Comparison of ENCODE assay signal across 8 cellular contexts in the genomic region with DNA sequence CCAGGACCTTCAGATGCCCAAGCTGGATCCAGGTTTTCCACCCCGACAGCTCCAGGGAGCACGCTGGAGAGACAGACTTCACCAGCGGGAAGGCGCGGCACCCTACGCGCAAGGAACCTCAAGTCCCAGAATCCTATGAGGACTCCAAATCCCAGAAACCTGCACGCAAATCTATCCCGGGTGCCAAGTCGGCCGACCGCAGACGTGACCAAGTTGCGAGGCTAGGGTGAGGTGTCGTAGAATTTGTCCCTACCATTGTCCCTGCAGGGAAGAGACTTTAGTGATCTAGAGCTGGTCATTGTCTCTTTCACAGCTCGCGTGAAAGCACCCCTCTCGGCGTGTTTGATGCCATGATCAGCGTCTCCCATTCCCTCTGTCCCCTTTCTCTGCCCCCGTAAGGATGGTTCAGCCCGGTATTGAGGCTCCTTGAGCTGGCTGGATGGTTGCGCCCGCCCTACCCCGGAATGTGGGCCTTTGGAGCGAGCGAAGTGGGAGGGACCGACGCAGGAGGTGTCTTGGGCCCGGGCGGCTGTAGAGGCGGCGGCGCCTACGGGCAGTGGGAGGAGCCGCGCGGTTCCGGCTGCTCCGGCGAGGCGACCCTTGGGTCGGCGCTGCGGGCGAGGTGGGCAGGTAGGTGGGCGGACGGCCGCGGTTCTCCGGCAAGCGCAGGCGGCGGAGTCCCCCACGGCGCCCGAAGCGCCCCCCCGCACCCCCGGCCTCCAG. TPM values are rescaled to one million over a fixed set of nuclear protein-coding genes. Genes with fewer than 3 reads are reported as not detected.
DNase-seq lines count a peak whose midpoint lies in the region; ATAC-seq and TF ChIP-seq lines count a peak whose summit lies in the region.

TSS of gene PRKCI (plus strand) at position 501 of the 723 bp plus-strand sequence. CDS start 246 bp downstream, outside the sequence.

- H3K36me3 Mint-ChIP-seq in activated naive CD4-positive, alpha-beta T cell treated with anti-CD3 and anti-CD28 coated beads, Interleukin-2, amount 50 U/mL, for 24 hours, result no peaks in the 10 kb centered on the region

- peak within 1 kb of the TSS; percentile 93 for H3K27ac ChIP-seq in suprapubic skin

- peak; percentile 87 for DNase-seq in GM04503 (ENCODE audit: low read depth)
- DNase-seq in HFF-Myc (ENCODE audit: extremely low read depth, low read depth), result peak; percentile 92
- DNase-seq in NB4 (ENCODE audit: low read depth), result peak; percentile 96
- peak; percentile 95 for DNase-seq in globus pallidus (ENCODE audit: low spot score)
- peak; percentile 57 to 97 (median 92) for DNase-seq in nucleus accumbens (lab: John Stamatoyannopoulos, UW)
- peak; percentile 95 to 96 for DNase-seq in suprapubic skin (ENCODE audit: low spot score in 2 of 2)

- TF ChIP-seq POLR2A in NB4 (IDR thresholded peaks at IDR 0.05; ENCODE audit: extremely low read depth, insufficient read length) (peak; percentile 69), suprapubic skin (IDR thresholded peaks at IDR 0.05) (peak in 1 of 2 donors; percentile 62)

- no peaks in the 10 kb centered on the region for H3K27me3 Mint-ChIP-seq in activated naive CD4-positive, alpha-beta T cell treated with anti-CD3 and anti-CD28 coated beads, Interleukin-2, amount 50 U/mL, for 24 hours

- TF ChIP-seq CTCF in HFF-Myc (IDR thresholded peaks at IDR 0.05; ENCODE audit: low read depth, low read length, missing control alignments), result no peak
- no peak for TF ChIP-seq CTCF in NB4 (IDR thresholded peaks at IDR 0.05; ENCODE audit: low read depth, low read length)
- TF ChIP-seq CTCF in suprapubic skin (IDR thresholded peaks at IDR 0.05), result no peak

- no peaks in the 10 kb centered on the region for H3K9me3 Mint-ChIP-seq in activated naive CD4-positive, alpha-beta T cell treated with anti-CD3 and anti-CD28 coated beads, Interleukin-2, amount 50 U/mL, for 24 hours

- ATAC-seq in SK-N-SH treated with all-trans-retinoic acid at 6 μM for 48 hours, result peak; percentile 97

- H3K4me3 Mint-ChIP-seq in activated naive CD4-positive, alpha-beta T cell treated with anti-CD3 and anti-CD28 coated beads, Interleukin-2, amount 50 U/mL, for 24 hours, result peak within 1 kb of the TSS; percentile 93

- no peaks in the 10 kb centered on the region for H3K27me3 ChIP-seq in suprapubic skin

- peaks cover 42% of the 10 kb centered on the region for H3K4me1 Mint-ChIP-seq in activated naive CD4-positive, alpha-beta T cell treated with anti-CD3 and anti-CD28 coated beads, Interleukin-2, amount 50 U/mL, for 24 hours

- no peak for TF ChIP-seq EP300 in suprapubic skin (IDR thresholded peaks at IDR 0.05)

- H3K4me1 ChIP-seq in suprapubic skin, result peaks cover 12% of the 10 kb centered on the region

- under 1% methylated on average over 30 of the region's 60 CpGs for WGBS in suprapubic skin

- H3K9me3 ChIP-seq in suprapubic skin, result no peaks in the 10 kb centered on the region

- H3K4me3 ChIP-seq in HFF-Myc (replicated peaks; ENCODE audit: low read depth, low read length) (peak within 1 kb of the TSS; percentile 78), NB4 (ENCODE audit: low read depth, low read length) (peak within 1 kb of the TSS; percentile 89), suprapubic skin (peak within 1 kb of the TSS; percentile 96)

- H3K36me3 ChIP-seq in suprapubic skin, result no peaks in the 10 kb centered on the region

- peak within 1 kb of the TSS; percentile 97 for H3K27ac Mint-ChIP-seq in activated naive CD4-positive, alpha-beta T cell treated with anti-CD3 and anti-CD28 coated beads, Interleukin-2, amount 50 U/mL, for 24 hours

TF ChIP-seq in SK-N-SH treated with all-trans-retinoic acid at 6 μM for 48 hours, 23 proteins besides CTCF, POLR2A, EP300 and RAD21:
- TF ChIP-seq, protein P1, sequence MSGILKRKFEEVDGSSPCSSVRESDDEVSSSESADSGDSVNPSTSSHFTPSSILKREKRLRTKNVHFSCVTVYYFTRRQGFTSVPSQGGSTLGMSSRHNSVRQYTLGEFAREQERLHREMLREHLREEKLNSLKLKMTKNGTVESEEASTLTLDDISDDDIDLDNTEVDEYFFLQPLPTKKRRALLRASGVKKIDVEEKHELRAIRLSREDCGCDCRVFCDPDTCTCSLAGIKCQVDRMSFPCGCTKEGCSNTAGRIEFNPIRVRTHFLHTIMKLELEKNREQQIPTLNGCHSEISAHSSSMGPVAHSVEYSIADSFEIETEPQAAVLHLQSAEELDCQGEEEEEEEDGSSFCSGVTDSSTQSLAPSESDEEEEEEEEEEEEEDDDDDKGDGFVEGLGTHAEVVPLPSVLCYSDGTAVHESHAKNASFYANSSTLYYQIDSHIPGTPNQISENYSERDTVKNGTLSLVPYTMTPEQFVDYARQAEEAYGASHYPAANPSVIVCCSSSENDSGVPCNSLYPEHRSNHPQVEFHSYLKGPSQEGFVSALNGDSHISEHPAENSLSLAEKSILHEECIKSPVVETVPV (CRISPR knock-in tag; IDR thresholded peaks at IDR 0.05), result no peak
- no peak for TF ChIP-seq ZC3H10 (CRISPR knock-in tag; IDR thresholded peaks at IDR 0.05)
- TF ChIP-seq, protein P2, sequence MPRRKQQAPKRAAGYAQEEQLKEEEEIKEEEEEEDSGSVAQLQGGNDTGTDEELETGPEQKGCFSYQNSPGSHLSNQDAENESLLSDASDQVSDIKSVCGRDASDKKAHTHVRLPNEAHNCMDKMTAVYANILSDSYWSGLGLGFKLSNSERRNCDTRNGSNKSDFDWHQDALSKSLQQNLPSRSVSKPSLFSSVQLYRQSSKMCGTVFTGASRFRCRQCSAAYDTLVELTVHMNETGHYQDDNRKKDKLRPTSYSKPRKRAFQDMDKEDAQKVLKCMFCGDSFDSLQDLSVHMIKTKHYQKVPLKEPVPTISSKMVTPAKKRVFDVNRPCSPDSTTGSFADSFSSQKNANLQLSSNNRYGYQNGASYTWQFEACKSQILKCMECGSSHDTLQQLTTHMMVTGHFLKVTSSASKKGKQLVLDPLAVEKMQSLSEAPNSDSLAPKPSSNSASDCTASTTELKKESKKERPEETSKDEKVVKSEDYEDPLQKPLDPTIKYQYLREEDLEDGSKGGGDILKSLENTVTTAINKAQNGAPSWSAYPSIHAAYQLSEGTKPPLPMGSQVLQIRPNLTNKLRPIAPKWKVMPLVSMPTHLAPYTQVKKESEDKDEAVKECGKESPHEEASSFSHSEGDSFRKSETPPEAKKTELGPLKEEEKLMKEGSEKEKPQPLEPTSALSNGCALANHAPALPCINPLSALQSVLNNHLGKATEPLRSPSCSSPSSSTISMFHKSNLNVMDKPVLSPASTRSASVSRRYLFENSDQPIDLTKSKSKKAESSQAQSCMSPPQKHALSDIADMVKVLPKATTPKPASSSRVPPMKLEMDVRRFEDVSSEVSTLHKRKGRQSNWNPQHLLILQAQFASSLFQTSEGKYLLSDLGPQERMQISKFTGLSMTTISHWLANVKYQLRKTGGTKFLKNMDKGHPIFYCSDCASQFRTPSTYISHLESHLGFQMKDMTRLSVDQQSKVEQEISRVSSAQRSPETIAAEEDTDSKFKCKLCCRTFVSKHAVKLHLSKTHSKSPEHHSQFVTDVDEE (CRISPR knock-in tag; IDR thresholded peaks at IDR 0.05), result no peak
- no peak for TF ChIP-seq ZNF8 (CRISPR knock-in tag; IDR thresholded peaks at IDR 0.05)
- TF ChIP-seq, protein P3, sequence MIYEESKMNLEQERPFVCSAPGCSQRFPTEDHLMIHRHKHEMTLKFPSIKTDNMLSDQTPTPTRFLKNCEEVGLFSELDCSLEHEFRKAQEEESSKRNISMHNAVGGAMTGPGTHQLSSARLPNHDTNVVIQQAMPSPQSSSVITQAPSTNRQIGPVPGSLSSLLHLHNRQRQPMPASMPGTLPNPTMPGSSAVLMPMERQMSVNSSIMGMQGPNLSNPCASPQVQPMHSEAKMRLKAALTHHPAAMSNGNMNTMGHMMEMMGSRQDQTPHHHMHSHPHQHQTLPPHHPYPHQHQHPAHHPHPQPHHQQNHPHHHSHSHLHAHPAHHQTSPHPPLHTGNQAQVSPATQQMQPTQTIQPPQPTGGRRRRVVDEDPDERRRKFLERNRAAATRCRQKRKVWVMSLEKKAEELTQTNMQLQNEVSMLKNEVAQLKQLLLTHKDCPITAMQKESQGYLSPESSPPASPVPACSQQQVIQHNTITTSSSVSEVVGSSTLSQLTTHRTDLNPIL (CRISPR knock-in tag; IDR thresholded peaks at IDR 0.05; ENCODE audit: low read depth), result no peak
- no peak for TF ChIP-seq ARNTL (CRISPR knock-in tag; IDR thresholded peaks at IDR 0.05; ENCODE audit: borderline replicate concordance, low read depth)
- TF ChIP-seq ISL1 (CRISPR knock-in tag; IDR thresholded peaks at IDR 0.05), result no peak
- TF ChIP-seq RARB (CRISPR knock-in tag; IDR thresholded peaks at IDR 0.05), result no peak
- TF ChIP-seq, protein P4, sequence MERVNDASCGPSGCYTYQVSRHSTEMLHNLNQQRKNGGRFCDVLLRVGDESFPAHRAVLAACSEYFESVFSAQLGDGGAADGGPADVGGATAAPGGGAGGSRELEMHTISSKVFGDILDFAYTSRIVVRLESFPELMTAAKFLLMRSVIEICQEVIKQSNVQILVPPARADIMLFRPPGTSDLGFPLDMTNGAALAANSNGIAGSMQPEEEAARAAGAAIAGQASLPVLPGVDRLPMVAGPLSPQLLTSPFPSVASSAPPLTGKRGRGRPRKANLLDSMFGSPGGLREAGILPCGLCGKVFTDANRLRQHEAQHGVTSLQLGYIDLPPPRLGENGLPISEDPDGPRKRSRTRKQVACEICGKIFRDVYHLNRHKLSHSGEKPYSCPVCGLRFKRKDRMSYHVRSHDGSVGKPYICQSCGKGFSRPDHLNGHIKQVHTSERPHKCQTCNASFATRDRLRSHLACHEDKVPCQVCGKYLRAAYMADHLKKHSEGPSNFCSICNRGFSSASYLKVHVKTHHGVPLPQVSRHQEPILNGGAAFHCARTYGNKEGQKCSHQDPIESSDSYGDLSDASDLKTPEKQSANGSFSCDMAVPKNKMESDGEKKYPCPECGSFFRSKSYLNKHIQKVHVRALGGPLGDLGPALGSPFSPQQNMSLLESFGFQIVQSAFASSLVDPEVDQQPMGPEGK (CRISPR knock-in tag; IDR thresholded peaks at IDR 0.05; ENCODE audit: borderline replicate concordance), result no peak
- no peak for TF ChIP-seq CSDC2 (CRISPR knock-in tag; IDR thresholded peaks at IDR 0.05)
- TF ChIP-seq ZNF565 (CRISPR knock-in tag; conservative IDR thresholded peaks at IDR 0.05; ENCODE audit: low read depth), result no peak
- TF ChIP-seq ZFP30 (CRISPR knock-in tag; IDR thresholded peaks at IDR 0.05), result no peak
- TF ChIP-seq ZFP3 (CRISPR knock-in tag; IDR thresholded peaks at IDR 0.05), result no peak
- no peak for TF ChIP-seq TCF4 (CRISPR knock-in tag; IDR thresholded peaks at IDR 0.05; ENCODE audit: borderline replicate concordance)
- TF ChIP-seq OSR1 (CRISPR knock-in tag; IDR thresholded peaks at IDR 0.05), result no peak

RNA-seq across cellular contexts. Expression of gene PRKCI, which starts in this region (rescaled TPM):
- total RNA-seq in suprapubic skin, result 100 to 1,000 TPM in 1 of 4 donors, 10 to 100 TPM in 3; 33.5 to 125 (median 47.7) TPM

Comparison
In these comparisons a context has a peak if more than half of its experiments do, and no peak if none do; other contexts are left out.
1. Peak in every context shown above with its lines: DNase-seq, ATAC-seq, H3K4me3 ChIP-seq and H3K27ac ChIP-seq.